Comparison of ENCODE assay signal across 18 cellular contexts in genomic region chr3:108555966-108556581, GRCh38. TPM values are rescaled to one million over a fixed set of nuclear protein-coding genes. Genes with fewer than 3 reads are reported as not detected.
A peak's percentile ranks its signal among the peaks of the same experiment; 100 is the strongest.
DNase-seq lines count a peak whose midpoint lies in the region; ATAC-seq, FAIRE-seq and TF ChIP-seq lines count a peak whose summit lies in the region.
"Had no signal": no experiment of that assay in that cellular context is flagged by ENCODE, and none has a peak within 500 bp of the region (broad histone marks: within the 10 kb centered on the region; RNA-seq: fewer than 3 reads in every experiment).

No MANE protein-coding gene starts in this region.

- peaks cover 79% of the 10 kb centered on the region for H3K36me3 ChIP-seq in K562 (ENCODE audit: control insufficient read depth, insufficient read depth, low read length)
- H3K36me3 ChIP-seq in neural progenitor cell: peaks cover 32% of the 10 kb centered on the region

- H3K9me1 ChIP-seq in K562 (ENCODE audit: control insufficient read depth, insufficient read depth, low read length): no peaks in the 10 kb centered on the region

- peak; percentile 54 for FAIRE-seq in GM19239 (lab: Jason Lieb, UNC)
- FAIRE-seq in K562 (lab: Jason Lieb, UNC): no peak

- H3K4me2 ChIP-seq in K562 (ENCODE audit: insufficient read depth, low read length) (no peak overlapping the region), neural progenitor cell (no peak overlapping the region)

- no peak for ATAC-seq in K562
- no peak for ATAC-seq in GM21529 (IDR thresholded peaks at IDR 0.05; ENCODE audit: unreplicated experiment)

- H3K9me3 ChIP-seq in K562 (replicated peaks; ENCODE audit: control insufficient read depth, insufficient read depth, low read depth, low read length): no peaks in the 10 kb centered on the region
- H3K9me3 ChIP-seq in neural progenitor cell (ENCODE audit: low read depth): no peaks in the 10 kb centered on the region

- H3K9me3 Mint-ChIP-seq in neural progenitor cell: no peaks in the 10 kb centered on the region
- no peaks in the 10 kb centered on the region for H3K9me3 Mint-ChIP-seq in activated CD4-positive, alpha-beta T cell treated with anti-CD3 and anti-CD28 coated beads, Interleukin-2, amount 10 ng/mL, durations not matched to agents 24 days and 14 days
- H3K9me3 Mint-ChIP-seq: CD4-positive, alpha-beta T cell had no signal

- no peak for TF ChIP-seq RAD21 in K562 (CRISPR knock-in tag; conservative IDR thresholded peaks at IDR 0.05 in 1 of 2, IDR thresholded peaks at IDR 0.05 in 1 of 2)

- no peak for TF ChIP-seq POLR2A in K562 (conservative IDR thresholded peaks at IDR 0.05)

- H3K36me3 Mint-ChIP-seq in neural progenitor cell: peaks cover 20% of the 10 kb centered on the region
- peaks cover 50% of the 10 kb centered on the region for H3K36me3 Mint-ChIP-seq in activated CD4-positive, alpha-beta T cell treated with anti-CD3 and anti-CD28 coated beads, Interleukin-2, amount 10 ng/mL, durations not matched to agents 24 days and 14 days (ENCODE audit: low read depth)

- H3K4me1 Mint-ChIP-seq in neural progenitor cell: no peaks in the 10 kb centered on the region
- peaks cover 9% of the 10 kb centered on the region for H3K4me1 Mint-ChIP-seq in activated CD4-positive, alpha-beta T cell treated with anti-CD3 and anti-CD28 coated beads, Interleukin-2, amount 10 ng/mL, durations not matched to agents 24 days and 14 days

- no peak for TF ChIP-seq CTCF in K562 (IDR thresholded peaks at IDR 0.05 in 2 of 3, conservative IDR thresholded peaks at IDR 0.05 in 1 of 3; ENCODE audit: insufficient read depth in 2 of 3, low read depth in 1 of 3, low read length in 3 of 3)
- TF ChIP-seq CTCF in neural progenitor cell (IDR thresholded peaks at IDR 0.05): no peak

- no peak overlapping the region for H3K27ac ChIP-seq in K562 (ENCODE audit: extremely low read depth, low read depth, low read length)
- peak overlapping the region; percentile 43 for H3K27ac ChIP-seq in neural progenitor cell

- POLR2A ChIA-PET in K562 (lab: Yijun Ruan, JAX): no interaction called here

- in situ Hi-C loops in K562 (cut with MboI): no loop called here

- H3K9ac ChIP-seq in K562 (ENCODE audit: insufficient read depth in 1 of 2, low read depth in 2 of 2, low read length in 2 of 2): no peak overlapping the region
- no peak overlapping the region for H3K9ac ChIP-seq in neural progenitor cell

- no peaks in the 10 kb centered on the region for H3K27me3 Mint-ChIP-seq in neural progenitor cell (ENCODE audit: insufficient read depth, low read depth)
- H3K27me3 Mint-ChIP-seq in activated CD4-positive, alpha-beta T cell treated with anti-CD3 and anti-CD28 coated beads, Interleukin-2, amount 10 ng/mL, durations not matched to agents 24 days and 14 days: no peaks in the 10 kb centered on the region
- H3K27me3 Mint-ChIP-seq: B cell; CD4-positive, alpha-beta T cell had no signal

- BruUV-seq in K562 (replicated peaks; lab: Mats Ljungman, UMichigan): no TSS peak

- H3K79me2 ChIP-seq in K562 (ENCODE audit: control insufficient read depth, insufficient read depth, low read length) (no peaks in the 10 kb centered on the region), neural progenitor cell (ENCODE audit: low read depth) (no peaks in the 10 kb centered on the region)

- H4K20me1 ChIP-seq in K562 (replicated peaks; ENCODE audit: control insufficient read depth, insufficient read depth, low read length) (no peaks in the 10 kb centered on the region), neural progenitor cell (ENCODE audit: low read depth) (no peaks in the 10 kb centered on the region)

- H3K27me3 ChIP-seq in K562 (ENCODE audit: control insufficient read depth in 2 of 2, insufficient read depth in 2 of 2, low read length in 2 of 2) (no peaks in the 10 kb centered on the region), neural progenitor cell (no peaks in the 10 kb centered on the region)

- H2AFZ ChIP-seq in K562 (ENCODE audit: low read depth, low read length): no peak overlapping the region
- H2AFZ ChIP-seq in neural progenitor cell (replicated peaks): no peak overlapping the region

- H3K4me3 ChIP-seq in K562: no peak overlapping the region
- H3K4me3 ChIP-seq in neural progenitor cell: no peak overlapping the region

- TF ChIP-seq EP300 in K562 (IDR thresholded peaks at IDR 0.05; ENCODE audit: low read length): no peak

- intact Hi-C loops in K562 (cut with micrococcal nuclease): no loop called here
- intact Hi-C loops in activated CD4-positive, alpha-beta T cell treated with anti-CD3 and anti-CD28 coated beads, Interleukin-2, amount 10 ng/mL, durations not matched to agents 24 days and 14 days (cut with micrococcal nuclease): loop anchor here (5.0 to 10.0 kb wide), 2 partner anchors 359 to 404 kb away; no protein-coding TSS in a partner anchor

- no peak overlapping the region for H3K27ac Mint-ChIP-seq in neural progenitor cell
- H3K27ac Mint-ChIP-seq in activated CD4-positive, alpha-beta T cell treated with anti-CD3 and anti-CD28 coated beads, Interleukin-2, amount 10 ng/mL, durations not matched to agents 24 days and 14 days: no peak overlapping the region
- H3K27ac Mint-ChIP-seq: B cell; CD4-positive, alpha-beta T cell had no signal

- H3K4me3 Mint-ChIP-seq in neural progenitor cell: no peak overlapping the region
- no peak overlapping the region for H3K4me3 Mint-ChIP-seq in activated CD4-positive, alpha-beta T cell treated with anti-CD3 and anti-CD28 coated beads, Interleukin-2, amount 10 ng/mL, durations not matched to agents 24 days and 14 days
- H3K4me3 Mint-ChIP-seq: B cell; CD4-positive, alpha-beta T cell had no signal

- H3F3A ChIP-seq in neural progenitor cell (ENCODE audit: low read depth): no peaks in the 10 kb centered on the region

- 93% methylated on average over 2 of the region's 2 CpGs for WGBS in K562 (ENCODE audit: insufficient coverage, low coverage, missing lambda C conversion rate)

- CTCF ChIA-PET in K562 (lab: Yijun Ruan, JAX; ENCODE audit: low intra/inter-chr PET ratio): no interaction called here

- DNase-seq in GM19239 (ENCODE audit: insufficient read length, low spot score) (no peak), K562 (ENCODE audit: extremely low read depth in 1 of 4, low spot score in 3 of 4) (no peak), neural progenitor cell (ENCODE audit: low spot score) (no peak), activated gamma-delta T cell treated with Interleukin-2 at 50 U/mL for 16 hours (no peak)
- DNase-seq in activated CD4-positive, alpha-beta T cell treated with anti-CD3 and anti-CD28 coated beads, Interleukin-2, amount 10 ng/mL, durations not matched to agents 24 days and 14 days: no peak
- DNase-seq: CD4-positive, alpha-beta T cell; H7; KBM-7; NCI-H1417 treated with DMSO at 0.1 percent for 48 hours; NCI-H2029; NCI-H2171; NCI-H446; NCI-H69; OCI-M1; SHP77 treated with DMSO at 0.1 percent for 48 hours had no signal

- H3K4me1 ChIP-seq in K562 (replicated peaks in 1 of 2; ENCODE audit: control insufficient read depth in 2 of 2, insufficient read depth in 2 of 2, low read length in 2 of 2) (no peaks in the 10 kb centered on the region), neural progenitor cell (peaks cover 3% of the 10 kb centered on the region)

RNA-seq across cellular contexts. Expression of gene CIP2A, which starts 33.2 kb away (rescaled TPM):
- 77.1 and 90.2 TPM in 2 replicates for total RNA-seq in K562 (2011; cell fraction: chromatin; rRNA removed; ENCODE audit: low replicate concordance)
- 19.5 and 30.4 TPM in 2 replicates for total RNA-seq in K562 (2011; cell fraction: nucleolus; rRNA removed)
- 26.7 and 41.6 TPM in 2 replicates for total RNA-seq in K562 (2011; cell fraction: nucleoplasm; rRNA removed)
- total RNA-seq in K562 (2014; rRNA removed): 22.4 and 41.7 TPM in 2 replicates
- 32.6 and 37.3 TPM in 2 replicates for total RNA-seq in K562 (2014; rRNA removed; fragmentation: Illumina TruSeq; extraction: Trizol)
- total RNA-seq in K562 (2015; rRNA removed; fragmentation: Illumina TruSeq; extraction: Trizol): 28.4 and 31.7 TPM in 2 replicates
- total RNA-seq in K562 (2021): 31.5 and 31.8 TPM in 2 replicates
- polyA plus RNA-seq in K562 (2011; rRNA removed): 22.3 and 32.7 TPM in 2 replicates
- 8.8 and 12.9 TPM in 2 replicates for polyA plus RNA-seq in K562 (2011; cell fraction: cytosol; rRNA removed)
- 68.6 and 92.8 TPM in 2 replicates for polyA plus RNA-seq in K562 (2011; cell fraction: nucleus; rRNA removed)
- polyA plus RNA-seq in K562 (2012): 13.9 and 33.1 TPM in 2 replicates
- 29.3 and 31.0 TPM in 2 replicates for polyA plus RNA-seq in K562 (2014; fragmentation: Illumina TruSeq; extraction: Trizol)
- polyA plus RNA-seq in K562 (2014; fragmentation: Nextera tagmentation; extraction: Ambion mirVana): 10 to 100 TPM; 10.5 to 17.9 TPM
- polyA plus RNA-seq in K562 (2014; rRNA removed): 19.9 and 27.8 TPM in 2 replicates
- polyA minus RNA-seq in K562 (2011; rRNA and poly(A)+ RNA removed): 110 and 121 TPM in 2 replicates
- 18.1 and 21.7 TPM in 2 replicates for polyA minus RNA-seq in K562 (2011; cell fraction: cytosol; rRNA and poly(A)+ RNA removed)
- 82.1 and 126 TPM in 2 replicates for polyA minus RNA-seq in K562 (2011; cell fraction: nucleus; rRNA and poly(A)+ RNA removed)
- 44.4 and 66.5 TPM in 2 replicates for total RNA-seq in neural progenitor cell (ENCODE audit: low replicate concordance)
- 48.3 and 58.3 TPM in 2 replicates for total RNA-seq in activated CD4-positive, alpha-beta T cell treated with anti-CD3 and anti-CD28 coated beads, Interleukin-2, amount 10 ng/mL, durations not matched to agents 24 days and 14 days

RNA-seq across cellular contexts. Expression of gene DZIP3, which starts 33.4 kb away (rescaled TPM):
- total RNA-seq in K562 (2011; cell fraction: chromatin; rRNA removed; ENCODE audit: low replicate concordance): 4.1 and 23.9 TPM in 2 replicates
- 1.8 and 3.8 TPM in 2 replicates for total RNA-seq in K562 (2011; cell fraction: nucleolus; rRNA removed)
- total RNA-seq in K562 (2011; cell fraction: nucleoplasm; rRNA removed): 5.4 and 6.3 TPM in 2 replicates
- total RNA-seq in K562 (2014; rRNA removed) (3.2 and 3.5 TPM in 2 replicates), K562 (2014; rRNA removed; fragmentation: Illumina TruSeq; extraction: Trizol) (7.5 and 7.9 TPM in 2 replicates), K562 (2015; rRNA removed; fragmentation: Illumina TruSeq; extraction: Trizol) (6.3 and 7.3 TPM in 2 replicates), K562 (2021) (6.1 and 6.3 TPM in 2 replicates), neural progenitor cell (ENCODE audit: low replicate concordance) (52.3 and 89.0 TPM in 2 replicates)
- polyA plus RNA-seq in K562 (2011; rRNA removed) (7.9 and 9.7 TPM in 2 replicates), K562 (2014; fragmentation: Illumina TruSeq; extraction: Trizol) (5.5 and 5.7 TPM in 2 replicates), K562 (2014; fragmentation: Nextera tagmentation; extraction: Ambion mirVana) (1 to 10 TPM; 4.4 to 5.2 TPM), K562 (2014; rRNA removed) (5.0 TPM in 2 replicates)
- 1.3 and 2.2 TPM in 2 replicates for polyA plus RNA-seq in K562 (2011; cell fraction: cytosol; rRNA removed)
- polyA plus RNA-seq in K562 (2011; cell fraction: nucleus; rRNA removed): 13.7 and 17.2 TPM in 2 replicates
- 4.8 and 5.1 TPM in 2 replicates for polyA plus RNA-seq in K562 (2012)
- polyA minus RNA-seq in K562 (2011; rRNA and poly(A)+ RNA removed): 11.7 and 12.5 TPM in 2 replicates
- polyA minus RNA-seq in K562 (2011; cell fraction: cytosol; rRNA and poly(A)+ RNA removed): 2.8 TPM in 2 replicates
- polyA minus RNA-seq in K562 (2011; cell fraction: nucleus; rRNA and poly(A)+ RNA removed): 8.2 and 15.1 TPM in 2 replicates
- 4.1 and 4.7 TPM in 2 replicates for total RNA-seq in activated CD4-positive, alpha-beta T cell treated with anti-CD3 and anti-CD28 coated beads, Interleukin-2, amount 10 ng/mL, durations not matched to agents 24 days and 14 days

RNA-seq across cellular contexts. Expression of gene MYH15, which starts 45.7 kb away (rescaled TPM):
- total RNA-seq in K562 (2011; cell fraction: chromatin; rRNA removed; ENCODE audit: low replicate concordance): 0.14 TPM in 1 of 2 replicates, not detected in the other
- total RNA-seq in K562 (2011; cell fraction: nucleolus; rRNA removed): not detected in 2 replicates
- total RNA-seq in K562 (2011; cell fraction: nucleoplasm; rRNA removed): 0.15 TPM in 1 of 2 replicates, not detected in the other
- total RNA-seq in K562 (2014; rRNA removed) (0.14 and 0.24 TPM in 2 replicates), K562 (2014; rRNA removed; fragmentation: Illumina TruSeq; extraction: Trizol) (0.22 and 0.25 TPM in 2 replicates), K562 (2015; rRNA removed; fragmentation: Illumina TruSeq; extraction: Trizol) (0.08 and 0.11 TPM in 2 replicates), K562 (2021) (0.07 and 0.29 TPM in 2 replicates), neural progenitor cell (ENCODE audit: low replicate concordance) (0.12 TPM in 1 of 2 replicates, not detected in the other)
- polyA plus RNA-seq in K562 (2011; rRNA removed) (0.03 and 0.04 TPM in 2 replicates), K562 (2014; fragmentation: Illumina TruSeq; extraction: Trizol) (0.12 and 0.17 TPM in 2 replicates), K562 (2014; fragmentation: Nextera tagmentation; extraction: Ambion mirVana) (under 1 TPM; 0.03 to 0.06 TPM), K562 (2014; rRNA removed) (0.08 and 0.19 TPM in 2 replicates)
- polyA plus RNA-seq in K562 (2011; cell fraction: cytosol; rRNA removed): not detected in 2 replicates
- 0.03 and 0.06 TPM in 2 replicates for polyA plus RNA-seq in K562 (2011; cell fraction: nucleus; rRNA removed)
- polyA plus RNA-seq in K562 (2012): 0.16 and 10.6 TPM in 2 replicates
- polyA minus RNA-seq in K562 (2011; rRNA and poly(A)+ RNA removed): 0.03 and 0.04 TPM in 2 replicates
- not detected in 2 replicates for polyA minus RNA-seq in K562 (2011; cell fraction: cytosol; rRNA and poly(A)+ RNA removed)
- under 0.01 and 0.11 TPM in 2 replicates for polyA minus RNA-seq in K562 (2011; cell fraction: nucleus; rRNA and poly(A)+ RNA removed)
- total RNA-seq in activated CD4-positive, alpha-beta T cell treated with anti-CD3 and anti-CD28 coated beads, Interleukin-2, amount 10 ng/mL, durations not matched to agents 24 days and 14 days: 0.12 TPM in 1 of 2 replicates, not detected in the other
- total RNA-seq: B cell, HT-29 had no signal
